In the genomic region with DNA sequence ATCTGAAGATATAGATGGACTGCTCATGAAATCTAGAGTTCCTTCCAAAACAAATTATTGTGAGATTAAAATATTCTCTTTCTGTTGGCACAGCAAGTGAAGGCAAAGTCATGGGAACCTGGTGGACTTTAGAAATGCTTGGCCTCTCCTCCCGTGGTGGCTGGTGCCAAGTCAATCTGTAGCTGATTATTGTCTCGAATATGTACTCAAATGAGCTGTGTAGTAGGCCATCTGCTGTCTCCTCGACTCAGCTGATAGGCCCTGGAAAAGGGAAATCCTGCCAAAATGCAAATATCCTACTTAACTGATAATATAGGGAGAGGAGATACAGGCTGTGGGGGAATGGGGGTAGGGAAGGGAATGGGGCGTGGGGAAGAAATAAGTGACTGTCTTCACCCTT, we compare ENCODE assay signal across 18 cellular contexts.
DNase-seq lines count a peak whose midpoint lies in the region; ATAC-seq, FAIRE-seq and TF ChIP-seq lines count a peak whose summit lies in the region.
"Had no signal": no experiment of that assay in that cellular context is flagged by ENCODE, and none has a peak within 500 bp of the region (broad histone marks: within the 10 kb centered on the region; RNA-seq: fewer than 3 reads in every experiment).

No MANE protein-coding gene starts in this region.

- H3K9ac ChIP-seq in liver (ENCODE audit: low read depth in 1 of 2, low read length in 2 of 2), result no peak overlapping the region
- no peak overlapping the region for H3K9ac ChIP-seq in HepG2 (ENCODE audit: insufficient read depth, low read depth, low read length)

- H3K4me2 ChIP-seq in HepG2 (ENCODE audit: low read depth, low read length), result no peak overlapping the region

- H3K4me1 ChIP-seq in liver (ENCODE audit: control insufficient read depth in 4 of 4, insufficient read depth in 4 of 4, low read length in 3 of 4) (peaks cover 27 to 79% (median 72%) of the 10 kb centered on the region in 4 donors), HepG2 (ENCODE audit: insufficient read depth, low read length) (peaks cover 65% of the 10 kb centered on the region), right lobe of liver (peaks cover 3 to 55% (median 27%) of the 10 kb centered on the region in 4 donors)

- H3K27ac ChIP-seq in liver (ENCODE audit: low read depth in 1 of 2, low read length in 2 of 2) (peak overlapping the region; percentile 11 to 21), HepG2 (ENCODE audit: extremely low read length, insufficient read depth, low read length) (no peak overlapping the region), WERI-Rb-1 (peak overlapping the region; percentile 60), right lobe of liver (peak overlapping the region in 2 of 3 donors; percentile 49 to 87)
- H3K27ac ChIP-seq: adrenal gland, HL-60, vagina had no signal

- DNase-seq in HepG2 (ENCODE audit: low spot score) (no peak), WERI-Rb-1 (peak; percentile 49), right lobe of liver (peak in 1 of 3 donors; percentile 69), COR-L47 (lab: John Stamatoyannopoulos, UW) (no peak)
- no peak for DNase-seq in activated T-cell treated with anti-CD3 and anti-CD28 coated beads, Interleukin-2, amount 50 U/mL, for 48 hours
- DNase-seq: activated CD4-positive, alpha-beta T cell treated with anti-CD3 and anti-CD28 coated beads, Interleukin-2, amount 50 U/mL, for 4 hours; NK-92 treated with Interleukin-12 subunit alpha and Interleukin-12 subunit beta, amount 100 ng/mL, for 24 hours; SHP77; T1000 had no signal

- BruUV-seq in HepG2 (replicated peaks; lab: Mats Ljungman, UMichigan), result no TSS peak

- H3K79me2 ChIP-seq in HepG2 (ENCODE audit: insufficient read depth, low read length), result peaks cover 5% of the 10 kb centered on the region

- H3K27me3 ChIP-seq in liver (ENCODE audit: control insufficient read depth in 4 of 4, insufficient read depth in 4 of 4, low read length in 3 of 4) (no peaks in the 10 kb centered on the region), HepG2 (ENCODE audit: control insufficient read depth in 1 of 2, insufficient read depth in 2 of 2, low read length in 2 of 2) (no peaks in the 10 kb centered on the region), WERI-Rb-1 (ENCODE audit: insufficient read depth, low read depth, severe bottlenecking) (no peaks in the 10 kb centered on the region), right lobe of liver (no peaks in the 10 kb centered on the region)
- H3K27me3 ChIP-seq: adrenal gland, vagina had no signal

- WGBS in liver, result 34% methylated on average over 4 of the region's 4 CpGs
- WGBS in HepG2 (ENCODE audit: low lambda C conversion rate), result 94% methylated on average over 4 of the region's 4 CpGs
- 26% methylated on average over 4 of the region's 4 CpGs for WGBS in right lobe of liver (ENCODE audit: insufficient coverage, low coverage, low lambda C conversion rate, missing lambda C conversion rate)

- H3K36me3 ChIP-seq in liver (ENCODE audit: control insufficient read depth in 4 of 4, insufficient read depth in 3 of 4, low read depth in 1 of 4, low read length in 3 of 4), result no peaks in the 10 kb centered on the region
- peaks cover 0 to 3% of the 10 kb centered on the region in 2 experiments; a peak in 1 of 5 replicates for H3K36me3 ChIP-seq in HepG2 (replicated peaks in 1 of 2; ENCODE audit: control insufficient read depth in 1 of 2, insufficient read depth in 2 of 2, low read length in 2 of 2)
- no peaks in the 10 kb centered on the region; the same call in 1 of the 2 replicates for H3K36me3 ChIP-seq in WERI-Rb-1
- no peaks in the 10 kb centered on the region for H3K36me3 ChIP-seq in right lobe of liver
- H3K36me3 ChIP-seq: adrenal gland, vagina had no signal

- H2AFZ ChIP-seq in HepG2 (ENCODE audit: low read length), result no peak overlapping the region

- no peak overlapping the region for H3K4me3 ChIP-seq in liver (ENCODE audit: low read depth in 1 of 3, low read length in 3 of 3)
- H3K4me3 ChIP-seq in HepG2 (replicated peaks in 1 of 3; ENCODE audit: insufficient read depth in 1 of 3, low read depth in 2 of 3, low read length in 3 of 3), result no peak overlapping the region
- no peak overlapping the region for H3K4me3 ChIP-seq in WERI-Rb-1 (ENCODE audit: low read depth, low read length)
- H3K4me3 ChIP-seq in right lobe of liver, result no peak overlapping the region
- H3K4me3 ChIP-seq: adrenal gland, vagina had no signal

- peak; percentile 10 to 38 for TF ChIP-seq RAD21 in liver (IDR thresholded peaks at IDR 0.05)
- TF ChIP-seq RAD21 in HepG2 (CRISPR knock-in tag; IDR thresholded peaks at IDR 0.05), result no peak

- in situ Hi-C loops in HepG2 (cut with HindIII; ENCODE audit: extremely low pct_ligation_motif_present, low pct_unique_long_range_greater_than_20kb), result no loop called here

- intact Hi-C loops in HepG2 (cut with micrococcal nuclease; ENCODE audit: unreplicated experiment) (no loop called here), right lobe of liver (cut with DNase I) (loop anchor here in 1 of 2 donors (10.0 kb wide), 1 partner anchor 52 kb away; no protein-coding TSS in a partner anchor)

- FAIRE-seq in HepG2 (lab: Jason Lieb, UNC), result no peak
- FAIRE-seq: colon, H54 had no signal

- POLR2A ChIA-PET in HepG2 (lab: Yijun Ruan, JAX), result no interaction called here

- TF ChIP-seq CTCF in liver (IDR thresholded peaks at IDR 0.05; ENCODE audit: low read depth, low read length, missing input control) (no peak), HepG2 (CRISPR knock-in tag; IDR thresholded peaks at IDR 0.05) (no peak), WERI-Rb-1 (IDR thresholded peaks at IDR 0.05; ENCODE audit: low read depth, low read length) (no peak), right lobe of liver (IDR thresholded peaks at IDR 0.05) (no peak)

- TF ChIP-seq EP300 in HepG2 (IDR thresholded peaks at IDR 0.05; ENCODE audit: low read depth in 2 of 2, low read length in 2 of 2), result no peak
- TF ChIP-seq EP300 in HepG2 (CRISPR knock-in tag; IDR thresholded peaks at IDR 0.05; ENCODE audit: borderline replicate concordance), result no peak

- H4K20me1 ChIP-seq in HepG2 (ENCODE audit: insufficient read depth, low read length), result no peaks in the 10 kb centered on the region

- CTCF ChIA-PET in HepG2 (lab: Yijun Ruan, JAX; ENCODE audit: low intra/inter-chr PET ratio, low total read pairs), result no interaction called here

- no peak for TF ChIP-seq POLR2A in HepG2 (IDR thresholded peaks at IDR 0.05; ENCODE audit: insufficient read depth in 1 of 2, low read depth in 2 of 2, low read length in 2 of 2)
- TF ChIP-seq POLR2A in right lobe of liver (IDR thresholded peaks at IDR 0.05), result no peak

- ATAC-seq in HepG2 (no peak), right lobe of liver (peak; percentile 28 to 66 (median 44)), HG03521 (IDR thresholded peaks at IDR 0.05; ENCODE audit: unreplicated experiment) (no peak), HG02973 (IDR thresholded peaks at IDR 0.05; ENCODE audit: unreplicated experiment) (no peak)
- ATAC-seq: stimulated activated memory B cell treated with anti-CD40 and anti-IgM and Interleukin-4, amounts not matched to agents 10 μg/mL and 1 μg/mL and 100 μg/mL, for 72 hours had no signal

- H3K9me3 ChIP-seq in liver (ENCODE audit: control insufficient read depth in 4 of 4, low read length in 3 of 4) (no peaks in the 10 kb centered on the region), HepG2 (ENCODE audit: low read length) (no peaks in the 10 kb centered on the region), WERI-Rb-1 (ENCODE audit: severe bottlenecking) (no peaks in the 10 kb centered on the region), right lobe of liver (no peaks in the 10 kb centered on the region)
- H3K9me3 ChIP-seq: adrenal gland, vagina had no signal

TF ChIP-seq in liver, 16 proteins besides CTCF, POLR2A, EP300 and RAD21:
- TF ChIP-seq, protein P1, sequence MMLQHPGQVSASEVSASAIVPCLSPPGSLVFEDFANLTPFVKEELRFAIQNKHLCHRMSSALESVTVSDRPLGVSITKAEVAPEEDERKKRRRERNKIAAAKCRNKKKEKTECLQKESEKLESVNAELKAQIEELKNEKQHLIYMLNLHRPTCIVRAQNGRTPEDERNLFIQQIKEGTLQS (IDR thresholded peaks at IDR 0.05), result no peak
- TF ChIP-seq SP1 (IDR thresholded peaks at IDR 0.05), result peak; percentile 21
- TF ChIP-seq TAF1 (conservative IDR thresholded peaks at IDR 0.05), result no peak
- TF ChIP-seq HNF4A (conservative IDR thresholded peaks at IDR 0.05), result peak; percentile 38 to 59

TF ChIP-seq in HepG2, 621 proteins besides CTCF, POLR2A, EP300 and RAD21 (continues in another document):
- TF ChIP-seq SOX6 (IDR thresholded peaks at IDR 0.05) (no peak), SOX6 (CRISPR knock-in tag; IDR thresholded peaks at IDR 0.05) (no peak), ZNF207 (IDR thresholded peaks at IDR 0.05; ENCODE audit: borderline replicate concordance) (no peak), NFKB2 (CRISPR knock-in tag; IDR thresholded peaks at IDR 0.05; ENCODE audit: borderline replicate concordance) (no peak), ZNF33B (CRISPR knock-in tag; IDR thresholded peaks at IDR 0.05) (no peak), MAFK (conservative IDR thresholded peaks at IDR 0.05 in 1 of 2, IDR thresholded peaks at IDR 0.05 in 1 of 2; ENCODE audit: low read length in 2 of 2) (no peak)
- TF ChIP-seq, protein P2, sequence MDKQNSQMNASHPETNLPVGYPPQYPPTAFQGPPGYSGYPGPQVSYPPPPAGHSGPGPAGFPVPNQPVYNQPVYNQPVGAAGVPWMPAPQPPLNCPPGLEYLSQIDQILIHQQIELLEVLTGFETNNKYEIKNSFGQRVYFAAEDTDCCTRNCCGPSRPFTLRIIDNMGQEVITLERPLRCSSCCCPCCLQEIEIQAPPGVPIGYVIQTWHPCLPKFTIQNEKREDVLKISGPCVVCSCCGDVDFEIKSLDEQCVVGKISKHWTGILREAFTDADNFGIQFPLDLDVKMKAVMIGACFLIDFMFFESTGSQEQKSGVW (CRISPR knock-in tag; IDR thresholded peaks at IDR 0.05; ENCODE audit: borderline replicate concordance), result no peak
- TF ChIP-seq, protein P3, sequence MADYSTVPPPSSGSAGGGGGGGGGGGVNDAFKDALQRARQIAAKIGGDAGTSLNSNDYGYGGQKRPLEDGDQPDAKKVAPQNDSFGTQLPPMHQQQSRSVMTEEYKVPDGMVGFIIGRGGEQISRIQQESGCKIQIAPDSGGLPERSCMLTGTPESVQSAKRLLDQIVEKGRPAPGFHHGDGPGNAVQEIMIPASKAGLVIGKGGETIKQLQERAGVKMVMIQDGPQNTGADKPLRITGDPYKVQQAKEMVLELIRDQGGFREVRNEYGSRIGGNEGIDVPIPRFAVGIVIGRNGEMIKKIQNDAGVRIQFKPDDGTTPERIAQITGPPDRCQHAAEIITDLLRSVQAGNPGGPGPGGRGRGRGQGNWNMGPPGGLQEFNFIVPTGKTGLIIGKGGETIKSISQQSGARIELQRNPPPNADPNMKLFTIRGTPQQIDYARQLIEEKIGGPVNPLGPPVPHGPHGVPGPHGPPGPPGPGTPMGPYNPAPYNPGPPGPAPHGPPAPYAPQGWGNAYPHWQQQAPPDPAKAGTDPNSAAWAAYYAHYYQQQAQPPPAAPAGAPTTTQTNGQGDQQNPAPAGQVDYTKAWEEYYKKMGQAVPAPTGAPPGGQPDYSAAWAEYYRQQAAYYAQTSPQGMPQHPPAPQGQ (CRISPR knock-in tag; IDR thresholded peaks at IDR 0.05; ENCODE audit: borderline replicate concordance), result no peak

Comparison
In these comparisons a context has a peak if more than half of its experiments do, and no peak if none do; other contexts are left out.
1. ATAC-seq: peak in right lobe of liver (4 of 4); none in HepG2 (single experiment), HG03521 (single experiment) and HG02973 (single experiment).